39 cellular contexts compared by ENCODE assay signal in genomic region chr1:3499611-3500010, GRCh38. TPM values are rescaled to one million over a fixed set of nuclear protein-coding genes. Genes with fewer than 3 reads are reported as not detected.
"Had no signal": no experiment of that assay in that cellular context is flagged by ENCODE, and none has a peak within 500 bp of the region (broad histone marks: within the 10 kb centered on the region; RNA-seq: fewer than 3 reads in every experiment).

No MANE protein-coding gene starts in this region.

- H3K9me3 Mint-ChIP-seq: activated naive CD4-positive, alpha-beta T cell treated with anti-CD3 and anti-CD28 coated beads for 36 hours; activated naive CD4-positive, alpha-beta T cell treated with anti-CD3 and anti-CD28 coated beads, Interleukin-2, amount 10 ng/mL, durations not matched to agents 7 days and 5 days; activated naive CD4-positive, alpha-beta T cell treated with anti-CD3 and anti-CD28 coated beads, Interleukin-2, amount 50 U/mL, for 24 hours; activated naive CD4-positive, alpha-beta T cell treated with anti-CD3 and anti-CD28 coated beads, Interleukin-2, amount 50 U/mL, for 72 hours; activated naive CD8-positive, alpha-beta T cell treated with anti-CD3 and anti-CD28 coated beads for 36 hours; activated naive CD8-positive, alpha-beta T cell treated with anti-CD3 and anti-CD28 coated beads, Interleukin-2, amount 10 ng/mL, durations not matched to agents 7 days and 5 days; activated naive CD8-positive, alpha-beta T cell treated with anti-CD3 and anti-CD28 coated beads, Interleukin-2, amount 50 U/mL, for 24 hours; activated T-cell treated with anti-CD3 and anti-CD28 coated beads, Interleukin-2, amount 50 U/mL, for 24 hours; activated T-cell treated with anti-CD3 and anti-CD28 coated beads, Interleukin-2, amount 50 U/mL, for 4 hours; activated T-cell treated with anti-CD3 and anti-CD28 coated beads, Interleukin-2, amount 50 U/mL, for 72 hours; activated T-helper 1 cell treated with anti-CD3 and anti-CD28 coated beads, Interleukin-12 subunit alpha, Interleukin-12 subunit beta, Interleukin-2, Interleukin-4 antibody, amounts not matched to agents 30 ng/mL and 10 ng/mL and 1 ng/mL, durations not matched to agents 14 hours and 24 hours and 36 hours; activated T-helper 17 cell treated with anti-CD3 and anti-CD28 coated beads, Interleukin-2, amount 50 U/mL, for 72 hours; activated T-helper 2 cell treated with anti-CD3 and anti-CD28 coated beads, Interferon-gamma antibody, Interleukin-2, Interleukin-4, amounts not matched to agents 10 μg/mL and 5 μg/mL and 100 μg/mL, durations not matched to agents 14 hours and 24 hours and 36 hours; brain; central memory CD8-positive, alpha-beta T cell had no signal

- H3K4me3 Mint-ChIP-seq: activated naive CD4-positive, alpha-beta T cell treated with anti-CD3 and anti-CD28 coated beads for 36 hours; activated naive CD4-positive, alpha-beta T cell treated with anti-CD3 and anti-CD28 coated beads, Interleukin-2, amount 10 ng/mL, durations not matched to agents 7 days and 5 days; activated naive CD4-positive, alpha-beta T cell treated with anti-CD3 and anti-CD28 coated beads, Interleukin-2, amount 50 U/mL, for 24 hours; activated naive CD8-positive, alpha-beta T cell; activated naive CD8-positive, alpha-beta T cell treated with anti-CD3 and anti-CD28 coated beads for 36 hours; activated naive CD8-positive, alpha-beta T cell treated with anti-CD3 and anti-CD28 coated beads, Interleukin-2, amount 10 ng/mL, durations not matched to agents 7 days and 5 days; activated naive CD8-positive, alpha-beta T cell treated with anti-CD3 and anti-CD28 coated beads, Interleukin-2, amount 50 U/mL, for 24 hours; activated T-cell treated with anti-CD3 and anti-CD28 coated beads, Interleukin-2, amount 50 U/mL, for 24 hours; activated T-cell treated with anti-CD3 and anti-CD28 coated beads, Interleukin-2, amount 50 U/mL, for 4 hours; activated T-cell treated with anti-CD3 and anti-CD28 coated beads, Interleukin-2, amount 50 U/mL, for 72 hours; activated T-helper 1 cell treated with anti-CD3 and anti-CD28 coated beads, Interleukin-12 subunit alpha, Interleukin-12 subunit beta, Interleukin-2, Interleukin-4 antibody, amounts not matched to agents 30 ng/mL and 10 ng/mL and 1 ng/mL, durations not matched to agents 14 hours and 24 hours and 36 hours; activated T-helper 17 cell treated with anti-CD3 and anti-CD28 coated beads, Interleukin-2, amount 50 U/mL, for 72 hours; brain; central memory CD8-positive, alpha-beta T cell had no signal

- H3K4me1 ChIP-seq: adrenal gland, body of pancreas, breast epithelium had no signal

- H3K27me3 ChIP-seq: adrenal gland, ascending aorta, body of pancreas, brain microvascular endothelial cell, breast epithelium, cardiac muscle cell had no signal

- H3K27ac Mint-ChIP-seq: activated naive CD4-positive, alpha-beta T cell treated with anti-CD3 and anti-CD28 coated beads for 36 hours; activated naive CD4-positive, alpha-beta T cell treated with anti-CD3 and anti-CD28 coated beads, Interleukin-2, amount 10 ng/mL, durations not matched to agents 7 days and 5 days; activated naive CD4-positive, alpha-beta T cell treated with anti-CD3 and anti-CD28 coated beads, Interleukin-2, amount 50 U/mL, for 24 hours; activated naive CD4-positive, alpha-beta T cell treated with anti-CD3 and anti-CD28 coated beads, Interleukin-2, amount 50 U/mL, for 72 hours; activated naive CD8-positive, alpha-beta T cell; activated naive CD8-positive, alpha-beta T cell treated with anti-CD3 and anti-CD28 coated beads for 36 hours; activated naive CD8-positive, alpha-beta T cell treated with anti-CD3 and anti-CD28 coated beads, Interleukin-2, amount 10 ng/mL, durations not matched to agents 7 days and 5 days; activated naive CD8-positive, alpha-beta T cell treated with anti-CD3 and anti-CD28 coated beads, Interleukin-2, amount 50 U/mL, for 24 hours; activated T-cell treated with anti-CD3 and anti-CD28 coated beads, Interleukin-2, amount 50 U/mL, for 24 hours; activated T-cell treated with anti-CD3 and anti-CD28 coated beads, Interleukin-2, amount 50 U/mL, for 72 hours; activated T-helper 1 cell treated with anti-CD3 and anti-CD28 coated beads, Interleukin-12 subunit alpha, Interleukin-12 subunit beta, Interleukin-2, Interleukin-4 antibody, amounts not matched to agents 30 ng/mL and 10 ng/mL and 1 ng/mL, durations not matched to agents 14 hours and 24 hours and 36 hours; activated T-helper 17 cell treated with anti-CD3 and anti-CD28 coated beads, Interleukin-2, amount 50 U/mL, for 72 hours; activated T-helper 2 cell treated with anti-CD3 and anti-CD28 coated beads, Interferon-gamma antibody, Interleukin-2, Interleukin-4, amounts not matched to agents 10 μg/mL and 5 μg/mL and 100 μg/mL, durations not matched to agents 14 hours and 24 hours and 36 hours; brain had no signal

- H3K27me3 Mint-ChIP-seq: activated naive CD4-positive, alpha-beta T cell treated with anti-CD3 and anti-CD28 coated beads, Interleukin-2, amount 10 ng/mL, durations not matched to agents 7 days and 5 days; activated naive CD4-positive, alpha-beta T cell treated with anti-CD3 and anti-CD28 coated beads, Interleukin-2, amount 50 U/mL, for 24 hours; activated naive CD8-positive, alpha-beta T cell; activated naive CD8-positive, alpha-beta T cell treated with anti-CD3 and anti-CD28 coated beads for 36 hours; activated naive CD8-positive, alpha-beta T cell treated with anti-CD3 and anti-CD28 coated beads, Interleukin-2, amount 10 ng/mL, durations not matched to agents 7 days and 5 days; activated naive CD8-positive, alpha-beta T cell treated with anti-CD3 and anti-CD28 coated beads, Interleukin-2, amount 50 U/mL, for 24 hours; activated T-cell treated with anti-CD3 and anti-CD28 coated beads, Interleukin-2, amount 50 U/mL, for 24 hours; activated T-helper 17 cell treated with anti-CD3 and anti-CD28 coated beads, Interleukin-2, amount 50 U/mL, for 72 hours; brain; central memory CD8-positive, alpha-beta T cell had no signal

- H3K9me3 ChIP-seq: adrenal gland, ascending aorta, body of pancreas, breast epithelium had no signal

- H3K36me3 ChIP-seq: adrenal gland, brain microvascular endothelial cell, breast epithelium, cardiac muscle cell had no signal

- DNase-seq: activated effector memory CD4-positive, alpha-beta T cell treated with anti-CD3 and anti-CD28 coated beads, Interleukin-2, amount 50 U/mL, for 16 hours; activated effector memory CD4-positive, alpha-beta T cell treated with Interleukin-2 at 50 U/mL for 16 hours; activated gamma-delta T cell; activated gamma-delta T cell treated with Interleukin-2 at 50 U/mL for 16 hours; activated naive CD4-positive, alpha-beta T cell; activated naive CD4-positive, alpha-beta T cell treated with anti-CD3 and anti-CD28 coated beads for 36 hours; activated naive CD4-positive, alpha-beta T cell treated with anti-CD3 and anti-CD28 coated beads, Interleukin-2, amount 10 ng/mL, durations not matched to agents 7 days and 5 days; activated naive CD4-positive, alpha-beta T cell treated with anti-CD3 and anti-CD28 coated beads, Interleukin-2, amount 50 U/mL, for 16 hours; activated naive CD4-positive, alpha-beta T cell treated with Interleukin-2 at 50 U/mL for 16 hours; activated naive CD8-positive, alpha-beta T cell treated with anti-CD3 and anti-CD28 coated beads for 36 hours; activated naive CD8-positive, alpha-beta T cell treated with anti-CD3 and anti-CD28 coated beads, Interleukin-2, amount 10 ng/mL, durations not matched to agents 7 days and 5 days; activated naive CD8-positive, alpha-beta T cell treated with anti-CD3 and anti-CD28 coated beads, Interleukin-2, amount 50 U/mL, for 24 hours; activated T-cell treated with anti-CD3 and anti-CD28 coated beads, Interleukin-2, amount 50 U/mL, for 1 hour; activated T-cell treated with anti-CD3 and anti-CD28 coated beads, Interleukin-2, amount 50 U/mL, for 24 hours; activated T-cell treated with anti-CD3 and anti-CD28 coated beads, Interleukin-2, amount 50 U/mL, for 4 hours; activated T-cell treated with anti-CD3 and anti-CD28 coated beads, Interleukin-2, amount 50 U/mL, for 48 hours; activated T-cell treated with anti-CD3 and anti-CD28 coated beads, Interleukin-2, amount 50 U/mL, for 72 hours; adrenal gland; amniotic stem cell; amygdala; anterior cingulate cortex; aorta; body of pancreas; brain microvascular endothelial cell; central memory CD4-positive, alpha-beta T cell; cerebellar nuclear complex had no signal

- H3K4me3 ChIP-seq: adrenal gland, ascending aorta, body of pancreas, breast epithelium, cardiac muscle cell had no signal

- FAIRE-seq: astrocyte, bronchial epithelial cell had no signal

- H3K27ac ChIP-seq: adrenal gland, ascending aorta, body of pancreas, brain microvascular endothelial cell, breast epithelium, cardiac muscle cell had no signal

- ATAC-seq: activated naive CD4-positive, alpha-beta T cell treated with anti-CD3 and anti-CD28 coated beads, Interleukin-2, amount 50 U/mL, for 72 hours; activated naive CD8-positive, alpha-beta T cell treated with anti-CD3 and anti-CD28 coated beads, Interleukin-2, amount 50 U/mL, for 24 hours; activated T-cell treated with anti-CD3 and anti-CD28 coated beads, Interleukin-2, amount 50 U/mL, for 4 hours; activated T-cell treated with anti-CD3 and anti-CD28 coated beads, Interleukin-2, amount 50 U/mL, for 72 hours; activated T-helper 17 cell treated with anti-CD3 and anti-CD28 coated beads, Interleukin-2, amount 50 U/mL, for 72 hours; body of pancreas had no signal

- H3K36me3 Mint-ChIP-seq: activated naive CD4-positive, alpha-beta T cell treated with anti-CD3 and anti-CD28 coated beads, Interleukin-2, amount 10 ng/mL, durations not matched to agents 7 days and 5 days; activated naive CD4-positive, alpha-beta T cell treated with anti-CD3 and anti-CD28 coated beads, Interleukin-2, amount 50 U/mL, for 24 hours; activated naive CD4-positive, alpha-beta T cell treated with anti-CD3 and anti-CD28 coated beads, Interleukin-2, amount 50 U/mL, for 72 hours; activated naive CD8-positive, alpha-beta T cell; activated naive CD8-positive, alpha-beta T cell treated with anti-CD3 and anti-CD28 coated beads for 36 hours; activated naive CD8-positive, alpha-beta T cell treated with anti-CD3 and anti-CD28 coated beads, Interleukin-2, amount 10 ng/mL, durations not matched to agents 7 days and 5 days; brain had no signal

- H3K4me1 Mint-ChIP-seq: activated naive CD4-positive, alpha-beta T cell treated with anti-CD3 and anti-CD28 coated beads, Interleukin-2, amount 10 ng/mL, durations not matched to agents 7 days and 5 days; activated naive CD4-positive, alpha-beta T cell treated with anti-CD3 and anti-CD28 coated beads, Interleukin-2, amount 50 U/mL, for 24 hours; activated naive CD8-positive, alpha-beta T cell treated with anti-CD3 and anti-CD28 coated beads for 36 hours; activated naive CD8-positive, alpha-beta T cell treated with anti-CD3 and anti-CD28 coated beads, Interleukin-2, amount 10 ng/mL, durations not matched to agents 7 days and 5 days; activated naive CD8-positive, alpha-beta T cell treated with anti-CD3 and anti-CD28 coated beads, Interleukin-2, amount 50 U/mL, for 24 hours; activated T-helper 17 cell treated with anti-CD3 and anti-CD28 coated beads, Interleukin-2, amount 50 U/mL, for 72 hours; central memory CD8-positive, alpha-beta T cell had no signal

RNA-seq across cellular contexts. Expression of gene ARHGEF16, which starts 45.1 kb away (rescaled TPM):
- total RNA-seq: activated naive CD8-positive, alpha-beta T cell treated with anti-CD3 and anti-CD28 coated beads, Interleukin-2, amount 10 ng/mL, durations not matched to agents 7 days and 5 days; activated T-helper 1 cell treated with anti-CD3 and anti-CD28 coated beads, Interleukin-12 subunit alpha, Interleukin-12 subunit beta, Interleukin-2, Interleukin-4 antibody, amounts not matched to agents 30 ng/mL and 10 ng/mL and 1 ng/mL, durations not matched to agents 14 hours and 24 hours and 36 hours; activated T-helper 2 cell treated with anti-CD3 and anti-CD28 coated beads, Interferon-gamma antibody, Interleukin-2, Interleukin-4, amounts not matched to agents 10 μg/mL and 5 μg/mL and 100 μg/mL, durations not matched to agents 14 hours and 24 hours and 36 hours; ascending aorta had no signal
